Comparison of ENCODE assay signal across 18 cellular contexts in the genomic region with DNA sequence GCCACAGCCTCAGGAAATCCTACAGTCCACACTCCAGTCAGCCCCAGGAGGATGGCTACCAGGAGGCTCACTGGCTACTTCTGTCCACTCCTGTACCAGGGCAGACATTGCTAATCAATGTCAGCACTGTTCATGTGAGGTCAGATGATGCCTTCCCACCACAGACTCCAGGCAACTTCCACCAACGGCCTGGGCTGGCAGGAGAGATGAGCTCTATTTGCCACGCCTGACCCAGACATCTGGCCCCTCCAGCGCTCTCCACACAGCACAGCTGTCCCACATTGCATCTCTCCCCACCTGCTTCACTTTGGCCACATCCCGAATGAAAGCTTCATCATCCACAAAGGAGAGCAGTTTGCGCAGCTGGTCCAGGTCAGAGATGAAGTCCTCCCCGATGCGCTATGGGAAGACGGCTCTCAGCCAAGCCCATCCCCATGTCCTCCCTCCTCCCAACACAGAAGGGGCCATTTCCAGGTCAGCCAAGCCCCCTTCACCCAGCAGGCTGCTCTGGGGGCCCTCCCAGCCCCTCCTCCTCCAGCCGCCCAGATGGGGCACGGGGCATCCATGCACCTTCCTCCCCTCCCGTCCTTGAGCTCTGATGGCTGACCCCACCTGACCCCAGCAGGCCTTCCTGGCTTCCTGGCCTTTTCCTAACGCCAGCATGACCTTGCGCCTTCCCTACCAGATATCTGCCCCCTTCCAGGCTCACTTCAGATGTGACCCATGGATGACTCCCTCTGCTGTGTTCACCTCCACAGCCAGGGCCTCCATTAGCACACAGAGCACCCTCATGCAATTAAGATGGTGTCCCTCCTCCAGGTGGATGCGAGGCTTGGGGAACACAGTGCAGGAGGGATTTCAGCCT. TPM values are rescaled to one million over a fixed set of nuclear protein-coding genes. Genes with fewer than 3 reads are reported as not detected.
DNase-seq lines count a peak whose midpoint lies in the region; ATAC-seq, FAIRE-seq and TF ChIP-seq lines count a peak whose summit lies in the region.
"Had no signal": no experiment of that assay in that cellular context is flagged by ENCODE, and none has a peak within 500 bp of the region (broad histone marks: within the 10 kb centered on the region; RNA-seq: fewer than 3 reads in every experiment).

No MANE protein-coding gene starts in this region.

- no peak for FAIRE-seq in HTR-8/SVneo (lab: Jason Lieb, UNC)
- FAIRE-seq: astrocyte, colon, G401.6 had no signal

- H3K9me3 Mint-ChIP-seq in activated CD4-positive, alpha-beta T cell treated with anti-CD3 and anti-CD28 coated beads, Interleukin-2, amount 10 ng/mL, durations not matched to agents 7 days and 5 days: no peaks in the 10 kb centered on the region
- no peaks in the 10 kb centered on the region for H3K9me3 Mint-ChIP-seq in effector memory CD8-positive, alpha-beta T cell
- H3K9me3 Mint-ChIP-seq: stimulated activated naive CD8-positive, alpha-beta T cell treated with anti-CD3 and anti-CD28 coated beads, Interleukin-15, amount 100 ng/mL, for 72 hours had no signal

- H3K27me3 Mint-ChIP-seq in activated CD4-positive, alpha-beta T cell treated with anti-CD3 and anti-CD28 coated beads, Interleukin-2, amount 10 ng/mL, durations not matched to agents 7 days and 5 days: no peaks in the 10 kb centered on the region
- no peaks in the 10 kb centered on the region for H3K27me3 Mint-ChIP-seq in effector memory CD8-positive, alpha-beta T cell
- H3K27me3 Mint-ChIP-seq: stimulated activated naive CD8-positive, alpha-beta T cell treated with anti-CD3 and anti-CD28 coated beads, Interleukin-15, amount 100 ng/mL, for 72 hours had no signal

- H3K36me3 ChIP-seq in esophagus muscularis mucosa (peaks cover 11 to 48% (median 45%) of the 10 kb centered on the region in 4 donors), skeletal muscle tissue (ENCODE audit: control insufficient read depth in 3 of 3, insufficient read depth in 3 of 3, low read length in 3 of 3) (peaks cover 65 to 70% (median 66%) of the 10 kb centered on the region in 3 donors)
- H3K36me3 ChIP-seq: lower lobe of right lung had no signal

- peaks cover 0 to 16% (median 8%) of the 10 kb centered on the region in 4 donors for H3K4me1 ChIP-seq in esophagus muscularis mucosa
- peaks cover 68 to 79% (median 79%) of the 10 kb centered on the region in 3 donors for H3K4me1 ChIP-seq in skeletal muscle tissue (ENCODE audit: control insufficient read depth in 3 of 3, insufficient read depth in 3 of 3, low read length in 3 of 3)
- H3K4me1 ChIP-seq: lower lobe of right lung had no signal

- H3K4me1 Mint-ChIP-seq in activated CD4-positive, alpha-beta T cell treated with anti-CD3 and anti-CD28 coated beads, Interleukin-2, amount 10 ng/mL, durations not matched to agents 7 days and 5 days: peaks cover 37% of the 10 kb centered on the region
- H3K4me1 Mint-ChIP-seq in effector memory CD8-positive, alpha-beta T cell (ENCODE audit: low read depth in 2 of 2): peaks cover 13 to 14% of the 10 kb centered on the region in 2 donors

- H3K27ac ChIP-seq in esophagus muscularis mucosa (replicated peaks in 1 of 4) (peak overlapping the region in 3 of 4 donors; percentile 23 to 55 (median 50)), skeletal muscle tissue (ENCODE audit: low read depth, low read length) (no peak overlapping the region)
- H3K27ac ChIP-seq: lower lobe of right lung had no signal

- no peak for TF ChIP-seq CTCF in esophagus muscularis mucosa (IDR thresholded peaks at IDR 0.05)

- H3K9ac ChIP-seq in skeletal muscle tissue (ENCODE audit: low read depth in 1 of 3, low read length in 3 of 3): peak overlapping the region in 1 of 3 donors; percentile 70

- no peak for TF ChIP-seq EP300 in esophagus muscularis mucosa (IDR thresholded peaks at IDR 0.05)

- H3K4me3 Mint-ChIP-seq in activated CD4-positive, alpha-beta T cell treated with anti-CD3 and anti-CD28 coated beads, Interleukin-2, amount 10 ng/mL, durations not matched to agents 7 days and 5 days: no peak overlapping the region
- H3K4me3 Mint-ChIP-seq in effector memory CD8-positive, alpha-beta T cell: no peak overlapping the region
- H3K4me3 Mint-ChIP-seq: stimulated activated naive CD8-positive, alpha-beta T cell treated with anti-CD3 and anti-CD28 coated beads, Interleukin-15, amount 100 ng/mL, for 72 hours had no signal

- TF ChIP-seq POLR2A in esophagus muscularis mucosa (IDR thresholded peaks at IDR 0.05; ENCODE audit: low read depth): no peak

- 84% methylated on average over 11 of the region's 14 CpGs for WGBS in esophagus muscularis mucosa

- peak overlapping the region; percentile 77 for H3K27ac Mint-ChIP-seq in activated CD4-positive, alpha-beta T cell treated with anti-CD3 and anti-CD28 coated beads, Interleukin-2, amount 10 ng/mL, durations not matched to agents 7 days and 5 days
- H3K27ac Mint-ChIP-seq in effector memory CD8-positive, alpha-beta T cell: peak overlapping the region in 1 of 2 donors; percentile 47

- POLR2A ChIA-PET in activated CD4-positive, alpha-beta T cell treated with anti-CD3 and anti-CD28 coated beads, Interleukin-2, amount 10 ng/mL, durations not matched to agents 7 days and 5 days (lab: Charles Lee): no interaction called here

- H3K27me3 ChIP-seq in esophagus muscularis mucosa: no peaks in the 10 kb centered on the region
- H3K27me3 ChIP-seq in skeletal muscle tissue (ENCODE audit: control insufficient read depth in 3 of 3, insufficient read depth in 3 of 3, low read length in 3 of 3): no peaks in the 10 kb centered on the region

- no peaks in the 10 kb centered on the region for H3K9me3 ChIP-seq in esophagus muscularis mucosa
- H3K9me3 ChIP-seq in skeletal muscle tissue (ENCODE audit: control insufficient read depth in 3 of 3, low read length in 3 of 3): no peaks in the 10 kb centered on the region
- H3K9me3 ChIP-seq: lower lobe of right lung had no signal

- CTCF ChIA-PET in activated CD4-positive, alpha-beta T cell treated with anti-CD3 and anti-CD28 coated beads, Interleukin-2, amount 10 ng/mL, durations not matched to agents 7 days and 5 days (lab: Charles Lee): interaction anchor here (1.3 to 2.1 kb wide), 3 partner anchors 9 to 14 kb away, joined by 3 to 9 read pairs (median 5); partner anchors contain the start of gene RASGRP2

- H3K4me3 ChIP-seq in esophagus muscularis mucosa: no peak overlapping the region
- H3K4me3 ChIP-seq in skeletal muscle tissue (ENCODE audit: low read length in 3 of 3): peak overlapping the region in 2 of 3 donors; percentile 3 to 35
- H3K4me3 ChIP-seq: lower lobe of right lung had no signal

- no peak for DNase-seq in activated CD4-positive, alpha-beta T cell treated with anti-CD3 and anti-CD28 coated beads, Interleukin-2, amount 10 ng/mL, durations not matched to agents 7 days and 5 days
- DNase-seq in activated CD4-positive, alpha-beta T cell treated with anti-CD3 and anti-CD28 coated beads, Interleukin-2, amount 50 U/mL, for 1 hour: no peak
- DNase-seq in NCI-H69 (lab: John Stamatoyannopoulos, UW) (peak; percentile 32), esophagus muscularis mucosa (ENCODE audit: extremely low spot score) (no peak), HTR-8/SVneo (ENCODE audit: insufficient read length, low spot score) (no peak)
- DNase-seq in effector CD4-positive, alpha-beta T cell: no peak
- DNase-seq in effector memory CD8-positive, alpha-beta T cell: no peak
- DNase-seq: lower lobe of right lung; NCI-H187; stimulated activated naive CD8-positive, alpha-beta T cell treated with anti-CD3 and anti-CD28 coated beads, Interleukin-15, amount 100 ng/mL, for 72 hours had no signal

- no peak for ATAC-seq in effector memory CD8-positive, alpha-beta T cell (replicated peaks)

- intact Hi-C loops in esophagus muscularis mucosa (cut with DNase I): no loop called here

- peaks cover 27% of the 10 kb centered on the region for H3K36me3 Mint-ChIP-seq in activated CD4-positive, alpha-beta T cell treated with anti-CD3 and anti-CD28 coated beads, Interleukin-2, amount 10 ng/mL, durations not matched to agents 7 days and 5 days (ENCODE audit: low read depth)
- peaks cover 42% of the 10 kb centered on the region for H3K36me3 Mint-ChIP-seq in effector memory CD8-positive, alpha-beta T cell (ENCODE audit: insufficient read depth)

RNA-seq across cellular contexts. Expression of gene PYGM, which starts 7.4 kb away (rescaled TPM):
- total RNA-seq in activated CD4-positive, alpha-beta T cell treated with anti-CD3 and anti-CD28 coated beads, Interleukin-2, amount 10 ng/mL, durations not matched to agents 7 days and 5 days: 1 to 10 TPM; 3.9 to 4.3 TPM
- 10 to 100 TPM; 18.4 to 57.2 (median 26.3) TPM for total RNA-seq in esophagus muscularis mucosa
- 291 TPM for total RNA-seq in skeletal muscle tissue
- total RNA-seq: epithelial cell of proximal tubule, glomerular endothelial cell had no signal

RNA-seq across cellular contexts. Expression of gene RASGRP2, which starts 8.4 kb away (rescaled TPM):
- total RNA-seq in activated CD4-positive, alpha-beta T cell treated with anti-CD3 and anti-CD28 coated beads, Interleukin-2, amount 10 ng/mL, durations not matched to agents 7 days and 5 days: 100 to 1,000 TPM; 293 to 300 TPM
- 10 to 100 TPM; 32.8 to 72.8 (median 34.9) TPM for total RNA-seq in esophagus muscularis mucosa
- total RNA-seq in skeletal muscle tissue: 12.0 TPM
- total RNA-seq: epithelial cell of proximal tubule, H4, NCI-H460 had no signal

RNA-seq across cellular contexts. Expression of gene SF1, which starts 26.0 kb away (rescaled TPM):
- 100 to 1,000 TPM; 435 to 456 TPM for total RNA-seq in activated CD4-positive, alpha-beta T cell treated with anti-CD3 and anti-CD28 coated beads, Interleukin-2, amount 10 ng/mL, durations not matched to agents 7 days and 5 days
- total RNA-seq in esophagus muscularis mucosa: 100 to 1,000 TPM; 199 to 285 (median 234) TPM
- 102 TPM for total RNA-seq in skeletal muscle tissue

RNA-seq across cellular contexts. Expression of gene NRXN2, which starts 29.3 kb away (rescaled TPM):
- under 1 TPM; 0.07 to 0.15 TPM for total RNA-seq in activated CD4-positive, alpha-beta T cell treated with anti-CD3 and anti-CD28 coated beads, Interleukin-2, amount 10 ng/mL, durations not matched to agents 7 days and 5 days
- total RNA-seq in esophagus muscularis mucosa (10 to 100 TPM in 1 of 4 donors, 1 to 10 TPM in 3; 2.1 to 12.9 (median 4.3) TPM), skeletal muscle tissue (9.4 TPM)
- total RNA-seq: epithelial cell of proximal tubule, glomerular endothelial cell had no signal

RNA-seq across cellular contexts. Expression of gene MAP4K2, which starts 50.7 kb away (rescaled TPM):
- 10 to 100 TPM; 86.6 to 91.2 TPM for total RNA-seq in activated CD4-positive, alpha-beta T cell treated with anti-CD3 and anti-CD28 coated beads, Interleukin-2, amount 10 ng/mL, durations not matched to agents 7 days and 5 days
- total RNA-seq in esophagus muscularis mucosa (10 to 100 TPM; 11.1 to 25.0 (median 17.1) TPM), skeletal muscle tissue (2.6 TPM)

Comparison
In these comparisons a context has a peak if more than half of its experiments do, and no peak if none do; other contexts are left out.
1. H3K4me3 ChIP-seq: peak in skeletal muscle tissue (2 of 3); none in esophagus muscularis mucosa (0 of 4).